ENCODE assay signal across 8 cellular contexts in the genomic region with DNA sequence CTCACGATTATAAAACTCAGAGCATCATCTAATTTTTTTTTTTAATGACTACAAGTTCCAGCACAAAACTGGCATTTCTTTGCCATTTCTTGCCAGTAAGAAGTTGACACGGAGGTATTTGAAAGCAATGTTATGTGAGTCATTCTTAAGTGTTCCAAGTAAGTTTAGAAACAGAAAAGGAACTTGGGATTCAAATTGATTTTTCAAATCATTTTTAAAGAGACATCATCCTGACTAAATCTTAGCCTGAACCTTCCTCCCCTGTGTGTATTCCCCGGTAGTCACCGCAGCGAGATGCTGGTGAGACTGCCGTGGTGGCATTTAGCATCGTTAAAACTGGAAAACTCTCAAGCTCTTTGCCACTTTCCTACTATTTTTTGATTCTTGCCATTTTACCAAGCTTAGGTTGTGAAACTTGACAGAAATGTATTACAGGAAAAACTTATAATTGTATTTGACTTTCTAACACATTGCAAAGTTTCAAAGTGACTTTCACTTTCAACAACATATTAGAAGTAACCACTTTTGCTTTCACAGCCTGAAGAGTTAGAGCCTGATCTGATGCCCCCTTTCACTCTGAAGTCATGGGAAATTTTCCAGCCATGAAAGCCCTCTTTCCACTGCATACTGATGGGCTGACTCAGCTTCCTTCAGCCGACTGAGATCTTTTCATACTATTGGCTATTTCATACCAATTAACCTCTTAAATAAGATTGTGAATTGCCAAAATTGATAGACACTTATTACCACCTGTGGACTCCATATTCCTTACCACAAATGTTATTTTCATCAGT.
A peak's percentile ranks its signal among the peaks of the same experiment; 100 is the strongest.
DNase-seq lines count a peak whose midpoint lies in the region; ATAC-seq, FAIRE-seq and TF ChIP-seq lines count a peak whose summit lies in the region.

No MANE protein-coding gene starts in this region.

- peaks cover 0 to 4% (median 0%) of the 10 kb centered on the region in 11 donors for H3K9me3 Mint-ChIP-seq in naive thymus-derived CD4-positive, alpha-beta T cell
- peaks cover 6% of the 10 kb centered on the region for H3K9me3 Mint-ChIP-seq in type B pancreatic cell

- H3K9me2 ChIP-seq in OCI-LY1 (ENCODE audit: low read depth, low read length), result no peaks in the 10 kb centered on the region

- CTCF ChIA-PET in GM10248 (lab: Yijun Ruan, JAX), result no interaction called here
- CTCF ChIA-PET in mammary epithelial cell (lab: Charles Lee; ENCODE audit: low non-redundant PET), result no interaction called here
- CTCF ChIA-PET in naive thymus-derived CD4-positive, alpha-beta T cell (lab: Charles Lee), result interaction anchor here (0.9 to 1.6 kb wide), 4 partner anchors 29 to 75 kb away, joined by 3 to 4 read pairs (median 4); no protein-coding TSS in a partner anchor

- peak; percentile 65 for DNase-seq in GM10248 (ENCODE audit: extremely low spot score)
- DNase-seq in H54 (ENCODE audit: insufficient read length, low spot score), result peak; percentile 54
- peak; percentile 68 for DNase-seq in mammary epithelial cell
- peak in 3 of 9 donors; percentile 8 to 14 (median 10) for DNase-seq in naive thymus-derived CD4-positive, alpha-beta T cell
- DNase-seq in Peyer's patch, result no peak
- no peak for DNase-seq in SKM-1 treated with dmso at 0.1 percent for 144 hours (lab: John Stamatoyannopoulos, UW; ENCODE audit: unreplicated experiment)
- DNase-seq in type B pancreatic cell (ENCODE audit: extremely low spot score, unreplicated experiment), result no peak

- dilution Hi-C loops in mammary epithelial cell (cut with HindIII; ENCODE audit: low sequenced_read_pairs), result no loop called here

- no peaks in the 10 kb centered on the region for H4K20me1 ChIP-seq in OCI-LY1 (ENCODE audit: insufficient read depth, low read length)
- H4K20me1 ChIP-seq in mammary epithelial cell (ENCODE audit: insufficient read depth, low read length), result no peaks in the 10 kb centered on the region

- no peak overlapping the region for H2AFZ ChIP-seq in OCI-LY1 (ENCODE audit: low read length)
- peak overlapping the region; percentile 51 for H2AFZ ChIP-seq in mammary epithelial cell (ENCODE audit: low read depth, low read length)

- H3K4me3 ChIP-seq in OCI-LY1 (ENCODE audit: low read depth, low read length, poor library complexity, severe bottlenecking) (peak overlapping the region; percentile 5), mammary epithelial cell (replicated peaks in 1 of 3; ENCODE audit: insufficient read depth in 1 of 3, low read depth in 2 of 3, low read length in 3 of 3) (peak overlapping the region; percentile 25 to 49 (median 34)), Peyer's patch (peak overlapping the region in 1 of 4 donors; percentile 3)
- peak overlapping the region; percentile 27 for H3K4me3 ChIP-seq in naive thymus-derived CD4-positive, alpha-beta T cell (ENCODE audit: low read length)

- no peaks in the 10 kb centered on the region for H3K9me3 ChIP-seq in OCI-LY1 (ENCODE audit: low read length)
- no peaks in the 10 kb centered on the region for H3K9me3 ChIP-seq in mammary epithelial cell (replicated peaks; ENCODE audit: insufficient read depth, low read length)
- H3K9me3 ChIP-seq in naive thymus-derived CD4-positive, alpha-beta T cell (ENCODE audit: control insufficient read depth in 2 of 3, low read length in 3 of 3), result no peaks in the 10 kb centered on the region
- no peaks in the 10 kb centered on the region for H3K9me3 ChIP-seq in Peyer's patch

- H3K27ac ChIP-seq in OCI-LY1 (ENCODE audit: low read depth, low read length, poor library complexity, severe bottlenecking) (no peak overlapping the region), mammary epithelial cell (ENCODE audit: insufficient read depth, low read depth, low read length) (peak overlapping the region; percentile 65), Peyer's patch (peak overlapping the region in 2 of 4 donors; percentile 28 to 63)
- peak overlapping the region; percentile 58 for H3K27ac ChIP-seq in naive thymus-derived CD4-positive, alpha-beta T cell (ENCODE audit: low read depth, low read length)

- in situ Hi-C loops in mammary epithelial cell (cut with MboI; ENCODE audit: low sequenced_read_pairs in 2 of 2), result no loop called here

- H3K4me1 ChIP-seq in OCI-LY1 (ENCODE audit: insufficient read depth, low read length, severe bottlenecking) (peaks cover 3% of the 10 kb centered on the region), mammary epithelial cell (ENCODE audit: insufficient read depth, low read length) (peaks cover 25% of the 10 kb centered on the region), Peyer's patch (peaks cover 0 to 12% (median 0%) of the 10 kb centered on the region in 4 donors)
- peaks cover 0 to 11% of the 10 kb centered on the region in 2 donors for H3K4me1 ChIP-seq in naive thymus-derived CD4-positive, alpha-beta T cell (ENCODE audit: control insufficient read depth in 2 of 2, insufficient read depth in 2 of 2, low read length in 2 of 2)

- H3K36me3 ChIP-seq in OCI-LY1 (ENCODE audit: insufficient read depth, low read length) (peaks cover 7% of the 10 kb centered on the region; the same call in 1 of the 2 replicates), mammary epithelial cell (ENCODE audit: insufficient read depth, low read length) (no peaks in the 10 kb centered on the region), Peyer's patch (peaks cover 0 to 25% (median 0%) of the 10 kb centered on the region in 3 donors)
- H3K36me3 ChIP-seq in naive thymus-derived CD4-positive, alpha-beta T cell (ENCODE audit: control insufficient read depth in 2 of 3, insufficient read depth in 3 of 3, low read length in 3 of 3), result peaks cover 0 to 18% (median 0%) of the 10 kb centered on the region in 3 experiments

- intact Hi-C loops in mammary epithelial cell (cut with micrococcal nuclease), result no loop called here
- intact Hi-C loops in naive thymus-derived CD4-positive, alpha-beta T cell (cut with micrococcal nuclease), result loop anchor here (2.0 kb wide), 1 partner anchor 27 kb away; no protein-coding TSS in a partner anchor

- POLR2A ChIA-PET in GM10248 (lab: Yijun Ruan, JAX), result no interaction called here
- POLR2A ChIA-PET in naive thymus-derived CD4-positive, alpha-beta T cell (lab: Charles Lee), result interaction anchor here (0.9 kb wide), 1 partner anchor 46 kb away, joined by 4 read pairs; no protein-coding TSS in a partner anchor

- peak overlapping the region; percentile 44 for H3K4me2 ChIP-seq in OCI-LY1 (ENCODE audit: low read length)
- peak overlapping the region; percentile 78 for H3K4me2 ChIP-seq in mammary epithelial cell (ENCODE audit: insufficient read depth, low read depth, low read length)

- TF ChIP-seq CTCF in GM10248 (IDR thresholded peaks at IDR 0.05; ENCODE audit: control extremely low read depth, extremely low read depth, low read depth, missing control alignments) (no peak), OCI-LY1 (IDR thresholded peaks at IDR 0.05; ENCODE audit: low read length) (no peak), mammary epithelial cell (conservative IDR thresholded peaks at IDR 0.05 in 1 of 2, IDR thresholded peaks at IDR 0.05 in 1 of 2; ENCODE audit: extremely low read depth in 1 of 2, insufficient read depth in 1 of 2, low read depth in 1 of 2, low read length in 2 of 2) (no peak), Peyer's patch (IDR thresholded peaks at IDR 0.05) (no peak), type B pancreatic cell (conservative IDR thresholded peaks at IDR 0.05) (no peak)

- H3K27me3 Mint-ChIP-seq in naive thymus-derived CD4-positive, alpha-beta T cell, result no peaks in the 10 kb centered on the region
- H3K27me3 Mint-ChIP-seq in type B pancreatic cell, result no peaks in the 10 kb centered on the region

- 2% methylated on average over 8 of the region's 8 CpGs for WGBS in mammary epithelial cell (ENCODE audit: low coverage, missing lambda C conversion rate)

- no peaks in the 10 kb centered on the region for H3F3A ChIP-seq in OCI-LY1 (ENCODE audit: insufficient read depth, low read length)

- ATAC-seq in naive thymus-derived CD4-positive, alpha-beta T cell, result peak; percentile 38

- no TSS peak for BruUV-seq in mammary epithelial cell (replicated peaks; lab: Mats Ljungman, UMichigan)

- peaks cover 10 to 53% (median 39%) of the 10 kb centered on the region in 5 donors for H3K36me3 Mint-ChIP-seq in naive thymus-derived CD4-positive, alpha-beta T cell
- H3K36me3 Mint-ChIP-seq in type B pancreatic cell, result peaks cover 28% of the 10 kb centered on the region

- H3K27ac Mint-ChIP-seq in naive thymus-derived CD4-positive, alpha-beta T cell, result peak overlapping the region; percentile 85 to 94 (median 88)
- no peak overlapping the region for H3K27ac Mint-ChIP-seq in type B pancreatic cell

- H3K4me3 Mint-ChIP-seq in naive thymus-derived CD4-positive, alpha-beta T cell, result peak overlapping the region; percentile 63 to 92 (median 85)
- H3K4me3 Mint-ChIP-seq in type B pancreatic cell, result no peak overlapping the region

- H3K9ac ChIP-seq in OCI-LY1 (ENCODE audit: low read length) (no peak overlapping the region), mammary epithelial cell (ENCODE audit: insufficient read depth, low read length) (peak overlapping the region; percentile 66)

- TF ChIP-seq POLR2A in H54 (IDR thresholded peaks at IDR 0.05; ENCODE audit: low read depth, low read length) (no peak), Peyer's patch (IDR thresholded peaks at IDR 0.05) (no peak)

- FAIRE-seq in H54 (lab: Jason Lieb, UNC), result no peak

- peaks cover 6 to 47% (median 30%) of the 10 kb centered on the region in 7 donors for H3K4me1 Mint-ChIP-seq in naive thymus-derived CD4-positive, alpha-beta T cell
- peaks cover 16% of the 10 kb centered on the region for H3K4me1 Mint-ChIP-seq in type B pancreatic cell (ENCODE audit: unreplicated experiment)

- H3K79me2 ChIP-seq in OCI-LY1 (ENCODE audit: insufficient read depth, low read length) (no peaks in the 10 kb centered on the region), mammary epithelial cell (ENCODE audit: insufficient read depth, low read length) (no peaks in the 10 kb centered on the region)

- H3K27me3 ChIP-seq in OCI-LY1 (ENCODE audit: insufficient read depth, low read length) (no peaks in the 10 kb centered on the region), mammary epithelial cell (ENCODE audit: insufficient read depth, low read length) (no peaks in the 10 kb centered on the region), Peyer's patch (no peaks in the 10 kb centered on the region)
- H3K27me3 ChIP-seq in naive thymus-derived CD4-positive, alpha-beta T cell (ENCODE audit: control insufficient read depth in 2 of 2, insufficient read depth in 2 of 2, low read length in 2 of 2), result no peaks in the 10 kb centered on the region

Comparison
In these comparisons a context has a peak if more than half of its experiments do, and no peak if none do; other contexts are left out.
1. DNase-seq: peak in GM10248 (single experiment), H54 (single experiment) and mammary epithelial cell (single experiment); none in Peyer's patch (0 of 3), SKM-1 treated with dmso at 0.1 percent for 144 hours (single experiment) and type B pancreatic cell (single experiment).